Comparison of ENCODE assay signal across 27 cellular contexts in the genomic region with DNA sequence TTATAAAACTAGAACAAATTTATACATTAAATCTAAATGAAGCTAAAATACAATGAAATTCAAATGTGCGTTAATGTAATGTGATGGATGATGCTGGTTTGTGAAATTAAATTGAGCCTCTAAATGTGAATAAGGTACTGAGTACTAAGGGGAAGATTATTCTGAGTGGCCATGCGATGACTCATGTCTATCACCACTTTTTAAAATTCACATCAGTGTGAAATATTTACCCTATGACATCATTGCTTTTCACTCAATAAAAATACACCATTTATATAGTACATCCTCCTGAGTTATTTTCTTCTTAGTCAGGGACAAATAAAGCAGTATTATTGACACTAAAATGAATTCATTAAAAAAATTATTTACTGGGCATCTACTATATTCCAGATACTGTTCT.
DNase-seq lines count a peak whose midpoint lies in the region; ATAC-seq, FAIRE-seq and TF ChIP-seq lines count a peak whose summit lies in the region.
"Had no signal": no experiment of that assay in that cellular context is flagged by ENCODE, and none has a peak within 500 bp of the region (broad histone marks: within the 10 kb centered on the region; RNA-seq: fewer than 3 reads in every experiment).

No MANE protein-coding gene starts in this region.

- DNase-seq in EL (peak; percentile 28), NCI-H226 (peak; percentile 7), astrocyte of the hippocampus (ENCODE audit: low read depth, low spot score) (peak; percentile 61), urothelium cell line (ENCODE audit: low spot score) (peak; percentile 51), hepatocyte (ENCODE audit: low spot score) (no peak)
- DNase-seq in stimulated activated CD4-positive, alpha-beta T cell treated with anti-CD3 and anti-CD28 coated beads, Interleukin-1b, Interleukin-23, amount 100 ng/mL, for 48 hours: no peak
- DNase-seq: activated B cell treated with CpG ODN at 0.5 μM for 24 hours; activated CD4-positive, alpha-beta T cell treated with anti-CD3 and anti-CD28 coated beads, Interleukin-2, amount 50 U/mL, for 1 hour; activated T-cell treated with anti-CD3 and anti-CD28 coated beads, Interleukin-2, amount 50 U/mL, for 72 hours; caudate nucleus; cortex of kidney; HCEC 1CT; heart right ventricle; kidney; midbrain; naive B cell; NCI-H146; NCI-H2107; RPMI8226; tibial artery had no signal

- no peaks in the 10 kb centered on the region for H3K4me1 ChIP-seq in hepatocyte (ENCODE audit: insufficient read depth)
- H3K4me1 ChIP-seq: ascending aorta, foreskin keratinocyte, tibial artery had no signal

- no peak overlapping the region for H3K4me2 ChIP-seq in hepatocyte

- no peaks in the 10 kb centered on the region for H4K20me1 ChIP-seq in hepatocyte (ENCODE audit: insufficient read depth, poor library complexity, severe bottlenecking)

- H3K79me2 ChIP-seq in hepatocyte: no peaks in the 10 kb centered on the region

- no peaks in the 10 kb centered on the region for H3K27me3 ChIP-seq in hepatocyte
- H3K27me3 ChIP-seq: ascending aorta, foreskin keratinocyte, heart right ventricle, right atrium auricular region, tibial artery had no signal

- WGBS in hepatocyte (ENCODE audit: low lambda C conversion rate, missing lambda C conversion rate): 90% methylated on average over 2 of the region's 2 CpGs

- no peak for FAIRE-seq in urothelium cell line (lab: Jason Lieb, UNC)
- FAIRE-seq: GM12892, kidney had no signal

- no peak overlapping the region for H2AFZ ChIP-seq in hepatocyte

- H3K9me2 ChIP-seq in hepatocyte (replicated peaks; ENCODE audit: insufficient read depth): no peaks in the 10 kb centered on the region

- no peak overlapping the region for H3K27ac ChIP-seq in hepatocyte
- H3K27ac ChIP-seq: ascending aorta, foreskin keratinocyte, heart right ventricle, right atrium auricular region, SK-N-MC, tibial artery had no signal

- TF ChIP-seq CTCF in hepatocyte (IDR thresholded peaks at IDR 0.05; ENCODE audit: poor library complexity): no peak

- H3K36me3 ChIP-seq in hepatocyte (replicated peaks; ENCODE audit: insufficient read depth, low read depth): no peaks in the 10 kb centered on the region
- H3K36me3 ChIP-seq: ascending aorta, heart right ventricle, right atrium auricular region, tibial artery had no signal

- H3K9me3 ChIP-seq in hepatocyte (ENCODE audit: low read depth): no peaks in the 10 kb centered on the region
- H3K9me3 ChIP-seq: ascending aorta, heart right ventricle, right atrium auricular region, tibial artery had no signal

- no peak for ATAC-seq in GM18858 (IDR thresholded peaks at IDR 0.05; ENCODE audit: unreplicated experiment)
- ATAC-seq: activated T-cell treated with anti-CD3 and anti-CD28 coated beads, Interleukin-2, amount 50 U/mL, for 72 hours; esophagus mucosa; foreskin keratinocyte; heart right ventricle had no signal

- no peak overlapping the region for H3K4me3 ChIP-seq in hepatocyte
- H3K4me3 ChIP-seq: ascending aorta, heart right ventricle, right atrium auricular region, SK-N-MC, tibial artery had no signal

Comparison
In these comparisons a context has a peak if more than half of its experiments do, and no peak if none do; other contexts are left out.
1. DNase-seq: peak in EL (single experiment), NCI-H226 (single experiment), astrocyte of the hippocampus (single experiment) and urothelium cell line (single experiment); none in stimulated activated CD4-positive, alpha-beta T cell treated with anti-CD3 and anti-CD28 coated beads, Interleukin-1b, Interleukin-23, amount 100 ng/mL, for 48 hours (single experiment) and hepatocyte (single experiment).